In genomic region chr3:50319181-50319871, GRCh38 we compare ENCODE assay signal across 3 cellular contexts.
TF ChIP-seq lines count a peak whose summit lies in the region.

No MANE protein-coding gene starts in this region.

TF ChIP-seq in SK-N-SH, 30 proteins besides CTCF, POLR2A, EP300 and RAD21:
- TF ChIP-seq FOXM1 (IDR thresholded peaks at IDR 0.05; ENCODE audit: low read depth): no peak
- no peak for TF ChIP-seq RCOR1 (IDR thresholded peaks at IDR 0.05; ENCODE audit: low read length)
- no peak for TF ChIP-seq SIN3A (IDR thresholded peaks at IDR 0.05; ENCODE audit: borderline replicate concordance, low read depth, low read length)
- TF ChIP-seq FOSL2 (IDR thresholded peaks at IDR 0.05; ENCODE audit: borderline replicate concordance, low read depth): no peak
- no peak for TF ChIP-seq ZBTB33 (IDR thresholded peaks at IDR 0.05; ENCODE audit: borderline replicate concordance, low read depth)
- no peak for TF ChIP-seq TCF12 (IDR thresholded peaks at IDR 0.05)
- no peak for TF ChIP-seq IRF3 (IDR thresholded peaks at IDR 0.05; ENCODE audit: low read depth, low read length)
- no peak for TF ChIP-seq TEAD4 (IDR thresholded peaks at IDR 0.05; ENCODE audit: borderline replicate concordance, insufficient read depth)
- TF ChIP-seq POLR2AphosphoS5 (IDR thresholded peaks at IDR 0.05; ENCODE audit: low read depth, low read length): no peak
- TF ChIP-seq RXRA (IDR thresholded peaks at IDR 0.05; ENCODE audit: borderline replicate concordance, low read depth): no peak
- no peak for TF ChIP-seq NFIC (IDR thresholded peaks at IDR 0.05; ENCODE audit: borderline replicate concordance)
- TF ChIP-seq CHD2 (IDR thresholded peaks at IDR 0.05; ENCODE audit: low read length, partially characterized antibody): no peak
- TF ChIP-seq MAX (IDR thresholded peaks at IDR 0.05; ENCODE audit: low read depth): no peak
- TF ChIP-seq MEF2A (IDR thresholded peaks at IDR 0.05; ENCODE audit: borderline replicate concordance, low read depth): no peak
- no peak for TF ChIP-seq JUND (IDR thresholded peaks at IDR 0.05)
- TF ChIP-seq MXI1 (IDR thresholded peaks at IDR 0.05; ENCODE audit: low read depth, low read length): no peak
- TF ChIP-seq TAF1 (IDR thresholded peaks at IDR 0.05; ENCODE audit: borderline replicate concordance, low read depth, low read length): no peak

TF ChIP-seq in SK-N-SH treated with all-trans-retinoic acid at 6 μM for 48 hours, 23 proteins besides CTCF, POLR2A, EP300 and RAD21:
- no peak for TF ChIP-seq ZC3H10 (CRISPR knock-in tag; IDR thresholded peaks at IDR 0.05)

TF ChIP-seq in HepG2, 621 proteins besides CTCF, POLR2A, EP300 and RAD21:
- TF ChIP-seq POLR2AphosphoS5 (IDR thresholded peaks at IDR 0.05; ENCODE audit: low read depth, low read length) (0 out of 2 replicates have a peak, but pooled peaks have one; percentile 22), MTA3 (CRISPR knock-in tag; IDR thresholded peaks at IDR 0.05) (no peak), ZMYM3 (CRISPR knock-in tag; IDR thresholded peaks at IDR 0.05) (peak; percentile 39; the same call in 1 of the 2 replicates), ZNF598 (CRISPR knock-in tag; IDR thresholded peaks at IDR 0.05; ENCODE audit: borderline replicate concordance) (0 out of 2 replicates have a peak, but pooled peaks have one; percentile 34), ZNF574 (CRISPR knock-in tag; IDR thresholded peaks at IDR 0.05) (0 out of 2 replicates have a peak, but pooled peaks have one; percentile 1), POGK (CRISPR knock-in tag; conservative IDR thresholded peaks at IDR 0.05) (0 out of 2 replicates have a peak, but pooled peaks have one; percentile 13), ZNF629 (CRISPR knock-in tag; conservative IDR thresholded peaks at IDR 0.05) (peak; percentile 87), GATAD1 (CRISPR knock-in tag; IDR thresholded peaks at IDR 0.05) (no peak), ATF7 (IDR thresholded peaks at IDR 0.05) (0 out of 2 replicates have a peak, but pooled peaks have one; percentile 29), ATF7 (CRISPR knock-in tag; IDR thresholded peaks at IDR 0.05) (no peak), ZNF788 (CRISPR knock-in tag; IDR thresholded peaks at IDR 0.05; ENCODE audit: borderline replicate concordance) (0 out of 2 replicates have a peak, but pooled peaks have one; percentile 5)
